21 cellular contexts compared by ENCODE assay signal in genomic region chr12:31203261-31203660, GRCh38.
"Had no signal": no experiment of that assay in that cellular context is flagged by ENCODE, and none has a peak within 500 bp of the region (broad histone marks: within the 10 kb centered on the region; RNA-seq: fewer than 3 reads in every experiment).

No MANE protein-coding gene starts in this region.

- H3K27ac ChIP-seq: esophagus squamous epithelium, hepatocyte, pancreas, tibial artery, upper lobe of left lung, uterus had no signal

- H2AFZ ChIP-seq: hepatocyte had no signal

- DNase-seq: effector memory CD4-positive, alpha-beta T cell; esophagus squamous epithelium; foreskin fibroblast; head of caudate nucleus; kidney; left colon; left ventricle myocardium superior; mesendoderm; naive B cell; occipital lobe; pancreas; right cardiac atrium; small intestine; stimulated activated CD4-positive, alpha-beta T cell treated with anti-CD3 and anti-CD28 coated beads, Interleukin-12 subunit alpha, Interleukin-12 subunit beta, amount 100 ng/mL, for 4 hours; stimulated activated naive CD4-positive, alpha-beta T cell; tibial artery; upper lobe of left lung; uterus had no signal

- H3K36me3 ChIP-seq: esophagus squamous epithelium, pancreas, tibial artery, upper lobe of left lung, uterus had no signal

- ATAC-seq: left colon, left ventricle myocardium superior, pancreas, right cardiac atrium had no signal

- H3K4me2 ChIP-seq: hepatocyte had no signal

- H3K4me3 ChIP-seq: esophagus squamous epithelium, hepatocyte, lung, pancreas, tibial artery, upper lobe of left lung, uterus had no signal

- H3K27me3 ChIP-seq: pancreas, tibial artery, upper lobe of left lung, uterus had no signal

- FAIRE-seq: endometrium, kidney, pancreas, small intestine had no signal

- H3K9me3 ChIP-seq: esophagus squamous epithelium, pancreas, tibial artery, upper lobe of left lung, uterus had no signal

- H3K79me2 ChIP-seq: hepatocyte had no signal

- H3K4me1 ChIP-seq: pancreas, upper lobe of left lung, uterus had no signal
